ENCODE assay signal across 1 cellular context in the genomic region with DNA sequence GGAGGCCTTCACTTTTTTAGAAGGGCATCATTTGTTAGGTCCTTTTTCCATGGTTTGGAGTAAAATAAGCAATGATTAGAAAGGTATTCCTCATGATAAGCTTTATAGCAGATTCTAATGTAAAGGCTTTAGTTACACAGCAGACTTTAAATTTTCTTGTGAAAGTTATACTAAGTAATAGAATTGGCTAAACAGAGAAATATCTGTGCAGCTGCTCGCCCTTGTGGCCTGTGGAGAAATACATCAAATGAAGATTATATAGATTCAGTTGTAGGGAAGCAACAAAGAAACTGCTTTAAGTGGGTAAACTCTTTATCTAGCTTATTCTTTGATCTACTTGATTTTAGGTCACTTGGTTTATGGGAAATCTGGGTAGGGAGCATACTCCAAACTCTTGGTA.
TF ChIP-seq lines count a peak whose summit lies in the region.

No MANE protein-coding gene starts in this region.

TF ChIP-seq in Ishikawa, 13 proteins besides CTCF, POLR2A, EP300 and RAD21 (continued from another document):
- TF ChIP-seq, protein P1, sequence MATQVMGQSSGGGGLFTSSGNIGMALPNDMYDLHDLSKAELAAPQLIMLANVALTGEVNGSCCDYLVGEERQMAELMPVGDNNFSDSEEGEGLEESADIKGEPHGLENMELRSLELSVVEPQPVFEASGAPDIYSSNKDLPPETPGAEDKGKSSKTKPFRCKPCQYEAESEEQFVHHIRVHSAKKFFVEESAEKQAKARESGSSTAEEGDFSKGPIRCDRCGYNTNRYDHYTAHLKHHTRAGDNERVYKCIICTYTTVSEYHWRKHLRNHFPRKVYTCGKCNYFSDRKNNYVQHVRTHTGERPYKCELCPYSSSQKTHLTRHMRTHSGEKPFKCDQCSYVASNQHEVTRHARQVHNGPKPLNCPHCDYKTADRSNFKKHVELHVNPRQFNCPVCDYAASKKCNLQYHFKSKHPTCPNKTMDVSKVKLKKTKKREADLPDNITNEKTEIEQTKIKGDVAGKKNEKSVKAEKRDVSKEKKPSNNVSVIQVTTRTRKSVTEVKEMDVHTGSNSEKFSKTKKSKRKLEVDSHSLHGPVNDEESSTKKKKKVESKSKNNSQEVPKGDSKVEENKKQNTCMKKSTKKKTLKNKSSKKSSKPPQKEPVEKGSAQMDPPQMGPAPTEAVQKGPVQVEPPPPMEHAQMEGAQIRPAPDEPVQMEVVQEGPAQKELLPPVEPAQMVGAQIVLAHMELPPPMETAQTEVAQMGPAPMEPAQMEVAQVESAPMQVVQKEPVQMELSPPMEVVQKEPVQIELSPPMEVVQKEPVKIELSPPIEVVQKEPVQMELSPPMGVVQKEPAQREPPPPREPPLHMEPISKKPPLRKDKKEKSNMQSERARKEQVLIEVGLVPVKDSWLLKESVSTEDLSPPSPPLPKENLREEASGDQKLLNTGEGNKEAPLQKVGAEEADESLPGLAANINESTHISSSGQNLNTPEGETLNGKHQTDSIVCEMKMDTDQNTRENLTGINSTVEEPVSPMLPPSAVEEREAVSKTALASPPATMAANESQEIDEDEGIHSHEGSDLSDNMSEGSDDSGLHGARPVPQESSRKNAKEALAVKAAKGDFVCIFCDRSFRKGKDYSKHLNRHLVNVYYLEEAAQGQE (IDR thresholded peaks at IDR 0.05; ENCODE audit: low read depth), result no peak
- no peak for TF ChIP-seq ZBTB7A (IDR thresholded peaks at IDR 0.05; ENCODE audit: low read depth)
- TF ChIP-seq EGR1 (IDR thresholded peaks at IDR 0.05), result no peak
